ENCODE assay signal across 1 cellular context in the genomic region with DNA sequence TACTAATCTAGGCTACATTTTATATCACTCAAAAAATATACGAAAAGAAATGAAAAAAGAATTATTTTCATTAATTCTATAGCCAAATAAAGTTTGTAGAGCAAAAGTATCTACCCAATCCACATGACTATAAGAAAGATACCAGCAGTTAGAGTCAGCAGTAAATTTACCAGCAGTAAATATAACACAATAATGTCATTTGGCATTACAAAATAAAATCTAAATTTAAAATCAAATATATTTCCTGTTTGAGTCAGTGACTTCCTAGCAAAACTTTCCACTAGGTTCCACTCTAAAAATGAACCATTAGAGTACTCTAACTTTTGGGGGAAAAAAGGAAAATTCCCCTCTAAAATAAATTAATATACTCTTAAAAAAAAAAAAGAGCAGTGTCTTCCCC.
TF ChIP-seq lines count a peak whose summit lies in the region.

No MANE protein-coding gene starts in this region.

TF ChIP-seq in HepG2, 621 proteins besides CTCF, POLR2A, EP300 and RAD21:
- TF ChIP-seq POLR2AphosphoS5 (IDR thresholded peaks at IDR 0.05; ENCODE audit: low read depth, low read length) = no peak
- TF ChIP-seq ZNF678 (CRISPR knock-in tag; IDR thresholded peaks at IDR 0.05) = no peak
- no peak for TF ChIP-seq ZFYVE20 (CRISPR knock-in tag; IDR thresholded peaks at IDR 0.05; ENCODE audit: borderline replicate concordance, low read depth)
- TF ChIP-seq, protein P1, sequence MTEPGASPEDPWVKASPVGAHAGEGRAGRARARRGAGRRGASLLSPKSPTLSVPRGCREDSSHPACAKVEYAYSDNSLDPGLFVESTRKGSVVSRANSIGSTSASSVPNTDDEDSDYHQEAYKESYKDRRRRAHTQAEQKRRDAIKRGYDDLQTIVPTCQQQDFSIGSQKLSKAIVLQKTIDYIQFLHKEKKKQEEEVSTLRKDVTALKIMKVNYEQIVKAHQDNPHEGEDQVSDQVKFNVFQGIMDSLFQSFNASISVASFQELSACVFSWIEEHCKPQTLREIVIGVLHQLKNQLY (CRISPR knock-in tag; IDR thresholded peaks at IDR 0.05) = no peak
- TF ChIP-seq ZNF501 (CRISPR knock-in tag; IDR thresholded peaks at IDR 0.05) = no peak
- TF ChIP-seq, protein P2, sequence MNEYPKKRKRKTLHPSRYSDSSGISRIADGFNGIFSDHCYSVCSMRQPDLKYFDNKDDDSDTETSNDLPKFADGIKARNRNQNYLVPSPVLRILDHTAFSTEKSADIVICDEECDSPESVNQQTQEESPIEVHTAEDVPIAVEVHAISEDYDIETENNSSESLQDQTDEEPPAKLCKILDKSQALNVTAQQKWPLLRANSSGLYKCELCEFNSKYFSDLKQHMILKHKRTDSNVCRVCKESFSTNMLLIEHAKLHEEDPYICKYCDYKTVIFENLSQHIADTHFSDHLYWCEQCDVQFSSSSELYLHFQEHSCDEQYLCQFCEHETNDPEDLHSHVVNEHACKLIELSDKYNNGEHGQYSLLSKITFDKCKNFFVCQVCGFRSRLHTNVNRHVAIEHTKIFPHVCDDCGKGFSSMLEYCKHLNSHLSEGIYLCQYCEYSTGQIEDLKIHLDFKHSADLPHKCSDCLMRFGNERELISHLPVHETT (CRISPR knock-in tag; conservative IDR thresholded peaks at IDR 0.05) = no peak
TF ChIP-seq in HepG2: peak in this region for 0.
